ENCODE assay signal across 8 cellular contexts in the genomic region with DNA sequence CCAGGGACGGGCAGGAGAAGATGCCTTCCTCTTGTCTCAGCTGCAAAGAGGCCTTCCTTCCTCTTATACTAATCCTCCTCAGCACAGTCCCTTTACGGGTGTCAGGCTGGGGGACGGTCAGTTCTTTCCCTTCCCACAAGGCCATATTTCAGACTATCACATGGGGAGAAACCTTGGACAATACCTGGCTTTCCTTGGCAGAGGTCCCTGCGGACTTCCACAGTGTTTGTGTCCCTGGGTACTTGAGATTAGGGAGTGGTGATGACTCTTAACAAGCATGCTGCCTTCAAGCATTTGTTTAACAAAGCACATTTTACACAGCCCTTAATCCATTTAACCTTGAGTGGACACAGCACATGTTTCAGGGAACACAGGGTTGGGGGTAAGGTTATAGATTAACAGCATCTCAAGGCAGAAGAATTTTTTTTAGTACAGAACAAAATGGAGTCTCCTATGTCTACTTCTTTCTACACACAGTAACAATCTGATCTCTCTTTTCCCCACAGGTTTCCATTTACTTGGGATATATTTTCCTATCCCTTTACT. TPM values are rescaled to one million over a fixed set of nuclear protein-coding genes. Genes with fewer than 3 reads are reported as not detected.
"Had no signal": no experiment of that assay in that cellular context is flagged by ENCODE, and none has a peak within 500 bp of the region (broad histone marks: within the 10 kb centered on the region; RNA-seq: fewer than 3 reads in every experiment).

No MANE protein-coding gene starts in this region.

RNA-seq across cellular contexts. Expression of a gene that starts 26.0 kb away (rescaled TPM):
- total RNA-seq: activated CD4-positive, alpha-beta T cell treated with anti-CD3 and anti-CD28 coated beads, Interleukin-2, amount 10 ng/mL, durations not matched to agents 24 days and 14 days; activated CD8-positive, alpha-beta memory T cell treated with anti-CD3 and anti-CD28 coated beads for 36 hours; activated CD8-positive, alpha-beta T cell treated with anti-CD3 and anti-CD28 coated beads for 36 hours; activated naive CD8-positive, alpha-beta T cell treated with anti-CD3 and anti-CD28 coated beads for 36 hours; activated T-cell treated with anti-CD3 and anti-CD28 coated beads, Interleukin-2, amount 50 U/mL, for 72 hours; activated T-helper 17 cell treated with anti-CD3 and anti-CD28 coated beads, Interleukin-2, amount 50 U/mL, for 72 hours; SJSA1 had no signal
- polyA plus RNA-seq: SK-N-SH had no signal
